6 cellular contexts compared by ENCODE assay signal in genomic region chr12:45959025-45959424, GRCh38.
"Had no signal": no experiment of that assay in that cellular context is flagged by ENCODE, and none has a peak within 500 bp of the region (broad histone marks: within the 10 kb centered on the region; RNA-seq: fewer than 3 reads in every experiment).

No MANE protein-coding gene starts in this region.

- ATAC-seq: GM23338, HepG2 had no signal

- H3K9me3 Mint-ChIP-seq: GM23338, H9 had no signal

- H3K4me3 Mint-ChIP-seq: GM23338, H9, IgD-negative memory B cell had no signal

- H3K27ac ChIP-seq: HL-60 had no signal

- DNase-seq: H9, HCEC 1CT had no signal

- H3K27me3 Mint-ChIP-seq: IgD-negative memory B cell had no signal

- H3K27ac Mint-ChIP-seq: GM23338, IgD-negative memory B cell had no signal

- H3K4me3 ChIP-seq: GM23338 had no signal
